8 cellular contexts compared by ENCODE assay signal in genomic region chr16:89489040-89489721, GRCh38. TPM values are rescaled to one million over a fixed set of nuclear protein-coding genes. Genes with fewer than 3 reads are reported as not detected.
A peak's percentile ranks its signal among the peaks of the same experiment; 100 is the strongest.
DNase-seq lines count a peak whose midpoint lies in the region; ATAC-seq and TF ChIP-seq lines count a peak whose summit lies in the region.

No MANE protein-coding gene starts in this region.

- H3K4me3 Mint-ChIP-seq in HFFc6, result peak overlapping the region; percentile 93
- peak overlapping the region; percentile 73 for H3K4me3 Mint-ChIP-seq in endodermal cell

- H3K36me3 Mint-ChIP-seq in HFFc6 (ENCODE audit: low read depth), result peaks cover 16% of the 10 kb centered on the region
- peaks cover 6% of the 10 kb centered on the region for H3K36me3 Mint-ChIP-seq in endodermal cell (ENCODE audit: low read depth)

- H3K27ac Mint-ChIP-seq in HFFc6, result peak overlapping the region; percentile 87
- peak overlapping the region; percentile 95 for H3K27ac Mint-ChIP-seq in endodermal cell

- H3K4me3 ChIP-seq in endodermal cell (ENCODE audit: low read length), result peak overlapping the region; percentile 96

- DNase-seq in DMS153 treated with DMSO at 0.1 percent for 48 hours (lab: John Stamatoyannopoulos, UW; ENCODE audit: unreplicated experiment) (peak; percentile 20), HFFc6 (peak; percentile 93), NOMO-1 treated with DMSO at 0.1 percent for 48 hours (lab: John Stamatoyannopoulos, UW; ENCODE audit: unreplicated experiment) (peak; percentile 95), endodermal cell (peak; percentile 90), mesenteric fat pad (ENCODE audit: low spot score) (peak; percentile 92)
- peak; percentile 69 for DNase-seq in activated CD8-positive, alpha-beta memory T cell treated with anti-CD3 and anti-CD28 coated beads, Interleukin-2, amount 50 U/mL, for 1 hour (ENCODE audit: extremely low read depth)
- peak; percentile 82 for DNase-seq in stimulated activated CD8-positive, alpha-beta memory T cell treated with anti-CD3 and anti-CD28 coated beads, Interleukin-12 subunit alpha, Interleukin-12 subunit beta, amount 100 ng/mL, for 4 hours (ENCODE audit: low read depth)

- H3K9me3 Mint-ChIP-seq in HFFc6, result no peaks in the 10 kb centered on the region
- no peaks in the 10 kb centered on the region for H3K9me3 Mint-ChIP-seq in endodermal cell

- H3K9me3 ChIP-seq in endodermal cell (ENCODE audit: control insufficient read depth, low read length), result no peaks in the 10 kb centered on the region

- no peaks in the 10 kb centered on the region for H3K27me3 ChIP-seq in endodermal cell (ENCODE audit: control insufficient read depth, insufficient read depth, low read length, poor library complexity, severe bottlenecking)

- H3K27ac ChIP-seq in endodermal cell (ENCODE audit: low read depth, low read length), result peak overlapping the region; percentile 91

- peaks cover 11% of the 10 kb centered on the region for H3K36me3 ChIP-seq in endodermal cell (ENCODE audit: control insufficient read depth, insufficient read depth, low read length)

- TF ChIP-seq CTCF in HFFc6 (IDR thresholded peaks at IDR 0.05) (peak; percentile 56), endodermal cell (conservative IDR thresholded peaks at IDR 0.05) (peak; percentile 52)

- ATAC-seq in GM21737 (IDR thresholded peaks at IDR 0.05; ENCODE audit: unreplicated experiment), result no peak

- peak overlapping the region; percentile 89 for H3K9ac ChIP-seq in endodermal cell (ENCODE audit: extremely low read depth, low read length, poor library complexity, severe bottlenecking)

- peaks cover 8% of the 10 kb centered on the region for H3K4me1 ChIP-seq in endodermal cell (ENCODE audit: control insufficient read depth, insufficient read depth, low read length)

- H3K27me3 Mint-ChIP-seq in HFFc6 (ENCODE audit: insufficient read depth) (peaks cover 8% of the 10 kb centered on the region), endodermal cell (ENCODE audit: insufficient read depth) (no peaks in the 10 kb centered on the region)

- 0 to 1% methylated on average over 15 to 44 of the region's 49 CpGs for WGBS in endodermal cell (ENCODE audit: insufficient coverage in 1 of 2, insufficient read length in 1 of 2), 2 experiments

- peaks cover 64% of the 10 kb centered on the region for H3K4me1 Mint-ChIP-seq in HFFc6 (ENCODE audit: low read depth)
- peaks cover 46% of the 10 kb centered on the region for H3K4me1 Mint-ChIP-seq in endodermal cell

RNA-seq across cellular contexts. Expression of gene ANKRD11, which starts 1.2 kb away (rescaled TPM):
- 100 to 1,000 TPM; 110 to 120 (median 116) TPM for total RNA-seq in HFFc6 (2021; fragmentation: NEBNext Ultra II Directional; extraction: Animal tissue kit (Norgen Biotek cat#: 25700))
- 100 to 1,000 TPM; 118 to 159 TPM for total RNA-seq in endodermal cell
- 99.5 TPM for polyA plus RNA-seq in endodermal cell (2013, experiment 1 of 2)
- polyA plus RNA-seq in endodermal cell (2013, experiment 2 of 2), result 88.3 TPM
- total RNA-seq in mesenteric fat pad, result 120 TPM

RNA-seq across cellular contexts. Expression of gene SPG7, which starts 19.0 kb away (rescaled TPM):
- 10 to 100 TPM; 81.5 to 97.0 (median 89.6) TPM for total RNA-seq in HFFc6 (2021; fragmentation: NEBNext Ultra II Directional; extraction: Animal tissue kit (Norgen Biotek cat#: 25700))
- total RNA-seq in endodermal cell (100 to 1,000 TPM; 153 to 156 TPM), mesenteric fat pad (90.0 TPM)
- polyA plus RNA-seq in endodermal cell (2013, experiment 1 of 2), result 85.2 TPM
- polyA plus RNA-seq in endodermal cell (2013, experiment 2 of 2), result 78.0 TPM

Comparison
In these comparisons a context has a peak if more than half of its experiments do, and no peak if none do; other contexts are left out.
1. DNase-seq: peak in every context shown above with its lines; median percentile 95 in NOMO-1 treated with DMSO at 0.1 percent for 48 hours; 93 in HFFc6; 92 in mesenteric fat pad; 90 in endodermal cell; 82 in stimulated activated CD8-positive, alpha-beta memory T cell treated with anti-CD3 and anti-CD28 coated beads, Interleukin-12 subunit alpha, Interleukin-12 subunit beta, amount 100 ng/mL, for 4 hours; 69 in activated CD8-positive, alpha-beta memory T cell treated with anti-CD3 and anti-CD28 coated beads, Interleukin-2, amount 50 U/mL, for 1 hour; 20 in DMS153 treated with DMSO at 0.1 percent for 48 hours.